21 cellular contexts compared by ENCODE assay signal in the genomic region with DNA sequence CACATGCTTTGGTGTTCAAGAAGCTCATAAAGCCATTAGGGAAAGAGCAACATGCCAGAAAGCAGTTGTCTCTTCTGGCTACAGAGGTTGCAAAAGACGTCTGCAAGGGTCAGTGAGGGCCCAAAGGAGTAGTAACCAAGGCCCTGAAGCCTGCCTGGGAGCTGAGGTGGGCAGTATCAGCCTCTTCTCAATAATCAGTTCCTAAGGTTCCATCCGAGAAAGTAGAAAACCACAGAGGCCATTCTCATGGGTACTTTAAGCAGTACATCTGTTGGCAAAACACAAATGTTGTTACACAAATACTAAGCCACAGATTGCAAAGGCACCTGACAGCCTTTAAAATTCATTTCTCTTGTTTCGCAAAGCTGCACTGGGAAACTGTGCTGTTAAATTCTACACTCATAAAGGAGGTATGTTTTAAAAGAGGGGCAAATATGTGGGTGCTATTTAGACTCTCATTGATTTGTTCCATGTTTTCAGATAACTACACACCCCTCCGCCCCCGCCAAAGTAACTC. TPM values are rescaled to one million over a fixed set of nuclear protein-coding genes. Genes with fewer than 3 reads are reported as not detected.
DNase-seq lines count a peak whose midpoint lies in the region; ATAC-seq and TF ChIP-seq lines count a peak whose summit lies in the region.
"Had no signal": no experiment of that assay in that cellular context is flagged by ENCODE, and none has a peak within 500 bp of the region (broad histone marks: within the 10 kb centered on the region; RNA-seq: fewer than 3 reads in every experiment).

No MANE protein-coding gene starts in this region.

- H3K9me3 ChIP-seq in T-helper 17 cell (ENCODE audit: control insufficient read depth, low read length, poor library complexity, severe bottlenecking), result no peaks in the 10 kb centered on the region
- H3K9me3 ChIP-seq in sigmoid colon, result no peaks in the 10 kb centered on the region
- H3K9me3 ChIP-seq in colonic mucosa, result no peaks in the 10 kb centered on the region
- no peaks in the 10 kb centered on the region for H3K9me3 ChIP-seq in A673 (ENCODE audit: low read depth, low read length, poor library complexity, severe bottlenecking)
- H3K9me3 ChIP-seq: Peyer's patch, SK-N-SH had no signal

- no peak overlapping the region for H3K4me3 Mint-ChIP-seq in activated CD4-positive, alpha-beta T cell treated with anti-CD3 and anti-CD28 coated beads for 36 hours
- H3K4me3 Mint-ChIP-seq in T-helper 17 cell, result no peak overlapping the region

- TF ChIP-seq POLR2A in sigmoid colon (IDR thresholded peaks at IDR 0.05), result no peak

- no peak for TF ChIP-seq EP300 in sigmoid colon (IDR thresholded peaks at IDR 0.05)

- ATAC-seq in activated CD4-positive, alpha-beta T cell treated with anti-CD3 and anti-CD28 coated beads for 36 hours, result no peak
- no peak for ATAC-seq in T-helper 17 cell
- no peak for ATAC-seq in GM19467 (IDR thresholded peaks at IDR 0.05; ENCODE audit: unreplicated experiment)
- ATAC-seq: K562 had no signal

- H3K36me3 ChIP-seq in sigmoid colon, result peaks cover 0 to 5% (median 0%) of the 10 kb centered on the region in 4 donors
- H3K36me3 ChIP-seq in colonic mucosa, result no peaks in the 10 kb centered on the region
- no peaks in the 10 kb centered on the region for H3K36me3 ChIP-seq in A673 (ENCODE audit: insufficient read depth, low read length, poor library complexity, severe bottlenecking)
- H3K36me3 ChIP-seq: Peyer's patch had no signal

- BruUV-seq in A673 (replicated peaks; lab: Mats Ljungman, UMichigan), result no TSS peak

- H3K4me1 Mint-ChIP-seq in activated CD4-positive, alpha-beta T cell treated with anti-CD3 and anti-CD28 coated beads for 36 hours, result peaks cover 79% of the 10 kb centered on the region
- H3K4me1 Mint-ChIP-seq in T-helper 17 cell, result peaks cover 57% of the 10 kb centered on the region

- H3K4me3 ChIP-seq in fibroblast of mammary gland (ENCODE audit: control insufficient read depth, low read depth, low read length) (no peak overlapping the region), sigmoid colon (no peak overlapping the region), colonic mucosa (no peak overlapping the region), A673 (ENCODE audit: low read depth, low read length, poor library complexity, severe bottlenecking) (no peak overlapping the region)
- H3K4me3 ChIP-seq: K562, Peyer's patch had no signal

- H3K27ac ChIP-seq in sigmoid colon (peak overlapping the region in 2 of 4 donors; percentile 27 to 39), colonic mucosa (no peak overlapping the region), A673 (ENCODE audit: low read depth, low read length, poor library complexity, severe bottlenecking) (no peak overlapping the region)
- H3K27ac ChIP-seq: 22Rv1, Peyer's patch had no signal

- intact Hi-C loops in activated CD4-positive, alpha-beta T cell treated with anti-CD3 and anti-CD28 coated beads for 36 hours (cut with DNase I, micrococcal nuclease), result no loop called here
- intact Hi-C loops in sigmoid colon (cut with DNase I), result no loop called here
- intact Hi-C loops in colonic mucosa (cut with DNase I), result no loop called here
- intact Hi-C loops in A673 (cut with micrococcal nuclease; ENCODE audit: unreplicated experiment), result no loop called here

- H3K4me1 ChIP-seq in sigmoid colon (peaks cover 0 to 67% (median 61%) of the 10 kb centered on the region in 4 donors), colonic mucosa (peaks cover 5% of the 10 kb centered on the region), A673 (ENCODE audit: insufficient read depth, low read length, poor library complexity, severe bottlenecking) (no peaks in the 10 kb centered on the region)

- H3K27me3 ChIP-seq in sigmoid colon (no peaks in the 10 kb centered on the region), colonic mucosa (no peaks in the 10 kb centered on the region), A673 (replicated peaks; ENCODE audit: insufficient read depth, low read depth, low read length, poor library complexity) (peaks cover 3% of the 10 kb centered on the region)
- H3K27me3 ChIP-seq: Peyer's patch had no signal

- WGBS in sigmoid colon, 2 donors, result 58 to 71% methylated on average over 5 of the region's 5 CpGs

- POLR2A ChIA-PET in activated CD4-positive, alpha-beta T cell treated with anti-CD3 and anti-CD28 coated beads for 36 hours (lab: Charles Lee), result no interaction called here
- POLR2A ChIA-PET in A673 (lab: Charles Lee; ENCODE audit: low non-redundant PET), result no interaction called here

- no peaks in the 10 kb centered on the region for H3K27me3 Mint-ChIP-seq in activated CD4-positive, alpha-beta T cell treated with anti-CD3 and anti-CD28 coated beads for 36 hours
- H3K27me3 Mint-ChIP-seq in T-helper 17 cell, result no peaks in the 10 kb centered on the region

- CTCF ChIA-PET in activated CD4-positive, alpha-beta T cell treated with anti-CD3 and anti-CD28 coated beads for 36 hours (lab: Charles Lee), result interaction anchor here (0.7 to 2.4 kb wide), 4 partner anchors 8 to 46 kb away, joined by 4 to 6 read pairs (median 4); no protein-coding TSS in a partner anchor
- CTCF ChIA-PET in A673 (lab: Charles Lee), result no interaction called here

- no peaks in the 10 kb centered on the region for H3K9me3 Mint-ChIP-seq in activated CD4-positive, alpha-beta T cell treated with anti-CD3 and anti-CD28 coated beads for 36 hours (ENCODE audit: low read depth)

- peaks cover 22% of the 10 kb centered on the region for H3K36me3 Mint-ChIP-seq in activated CD4-positive, alpha-beta T cell treated with anti-CD3 and anti-CD28 coated beads for 36 hours (ENCODE audit: low read depth)
- peaks cover 3% of the 10 kb centered on the region for H3K36me3 Mint-ChIP-seq in T-helper 17 cell (ENCODE audit: low read depth)

- TF ChIP-seq CTCF in fibroblast of mammary gland (conservative IDR thresholded peaks at IDR 0.05; ENCODE audit: control insufficient read depth, insufficient read depth, low read depth, low read length), result no peak
- TF ChIP-seq CTCF in sigmoid colon (IDR thresholded peaks at IDR 0.05), result no peak
- no peak for TF ChIP-seq CTCF in colonic mucosa (IDR thresholded peaks at IDR 0.05)
- no peak for TF ChIP-seq CTCF in A673 (conservative IDR thresholded peaks at IDR 0.05; ENCODE audit: low read depth, low read length)

- H3K27ac Mint-ChIP-seq in activated CD4-positive, alpha-beta T cell treated with anti-CD3 and anti-CD28 coated beads for 36 hours, result peak overlapping the region; percentile 89
- H3K27ac Mint-ChIP-seq in T-helper 17 cell, result peak overlapping the region; percentile 86

- DNase-seq in activated CD4-positive, alpha-beta T cell treated with anti-CD3 and anti-CD28 coated beads for 36 hours, result no peak
- no peak for DNase-seq in activated CD4-positive, alpha-beta T cell treated with anti-CD3 and anti-CD28 coated beads for 1 hour
- DNase-seq in T-helper 17 cell (no peak), fibroblast of mammary gland (ENCODE audit: low read depth) (peak; percentile 24), sigmoid colon (peak; percentile 27), colonic mucosa (no peak), A673 (ENCODE audit: low spot score) (no peak)
- DNase-seq: activated CD4-positive, alpha-beta T cell treated with anti-CD3 and anti-CD28 coated beads, Interleukin-2, amount 50 U/mL, for 4 hours; activated effector memory CD4-positive, alpha-beta T cell treated with Interleukin-2 at 50 U/mL for 16 hours; C1 segment of cervical spinal cord; DMS79 treated with DMSO at 0.1 percent for 48 hours; head of caudate nucleus; islet precursor cell; mesenchymal stem cell; Peyer's patch; SK-N-SH; stimulated activated CD4-positive, alpha-beta T cell treated with anti-CD3 and anti-CD28 coated beads, Interleukin-4, amount 100 ng/mL, for 1 hour; stimulated activated CD8-positive, alpha-beta memory T cell treated with anti-CD3 and anti-CD28 coated beads, Interleukin-4, amount 100 ng/mL, for 48 hours had no signal

- no peak overlapping the region for H3K9ac ChIP-seq in colonic mucosa (ENCODE audit: low read depth in 2 of 2, low read length in 2 of 2)
- H3K9ac ChIP-seq: SK-N-SH had no signal

RNA-seq across cellular contexts. Expression of gene MECP2, which starts 37.7 kb away (rescaled TPM):
- 10 to 100 TPM; 50.7 to 60.0 TPM for total RNA-seq in activated CD4-positive, alpha-beta T cell treated with anti-CD3 and anti-CD28 coated beads for 36 hours
- total RNA-seq in T-helper 17 cell (100 to 1,000 TPM; 148 to 160 TPM), sigmoid colon (10 to 100 TPM; 43.9 to 57.9 (median 49.6) TPM), colonic mucosa (10 to 100 TPM; 28.3 to 29.7 TPM), A673 (2021) (51.9 and 52.8 TPM in 2 replicates)
- 10 to 100 TPM; 14.4 to 22.5 (median 18.7) TPM for polyA plus RNA-seq in sigmoid colon

RNA-seq across cellular contexts. Expression of gene IRAK1, which starts 40.1 kb away (rescaled TPM):
- total RNA-seq in activated CD4-positive, alpha-beta T cell treated with anti-CD3 and anti-CD28 coated beads for 36 hours, result 10 to 100 TPM; 84.3 to 93.6 TPM
- total RNA-seq in T-helper 17 cell (10 to 100 TPM; 75.3 to 92.5 TPM), sigmoid colon (10 to 100 TPM; 26.8 to 41.7 (median 37.3) TPM), colonic mucosa (100 to 1,000 TPM in 1 of 2 donors, 10 to 100 TPM in 1; 66.7 to 148 TPM), A673 (2021) (118 and 147 TPM in 2 replicates)
- polyA plus RNA-seq in sigmoid colon, result 100 to 1,000 TPM in 1 of 3 donors, 10 to 100 TPM in 2; 67.7 to 103 (median 70.3) TPM

Comparison
In these comparisons a context has a peak if more than half of its experiments do, and no peak if none do; other contexts are left out.
1. DNase-seq: peak in fibroblast of mammary gland (single experiment) and sigmoid colon (single experiment); none in activated CD4-positive, alpha-beta T cell treated with anti-CD3 and anti-CD28 coated beads for 36 hours (single experiment), activated CD4-positive, alpha-beta T cell treated with anti-CD3 and anti-CD28 coated beads for 1 hour (single experiment), T-helper 17 cell (0 of 3), colonic mucosa (single experiment) and A673 (single experiment).